Comparison of ENCODE assay signal across 1 cellular context in the genomic region with DNA sequence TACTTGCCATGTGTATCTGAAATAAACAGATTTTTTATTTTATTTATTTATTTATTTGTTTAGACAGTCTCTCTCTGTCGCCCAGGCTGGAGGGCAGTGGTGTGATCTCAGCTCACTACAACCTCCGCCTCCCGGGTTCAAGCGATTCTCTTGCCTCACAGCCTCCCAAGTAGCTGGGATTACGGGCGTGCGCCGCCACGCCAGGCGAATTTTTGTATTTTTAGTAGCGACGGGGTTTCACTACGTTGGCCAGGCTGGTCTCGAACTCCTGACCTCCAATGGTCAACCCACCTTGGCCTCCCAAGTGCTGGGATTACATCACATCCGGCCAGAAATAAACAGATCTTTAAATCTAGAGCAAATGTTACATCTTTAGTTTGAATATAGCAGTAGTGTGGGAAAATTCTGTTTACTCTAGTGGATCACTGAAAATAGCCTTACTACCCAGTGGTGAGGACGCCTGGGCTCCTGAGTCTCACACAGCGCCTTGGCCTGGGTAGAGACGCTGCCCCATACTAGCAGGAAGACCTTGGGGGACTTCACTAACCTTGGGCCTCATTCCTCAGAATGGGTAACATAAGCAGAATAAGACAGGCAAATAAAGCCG.
TF ChIP-seq lines count a peak whose summit lies in the region.

No MANE protein-coding gene starts in this region.

TF ChIP-seq in HepG2, 621 proteins besides CTCF, POLR2A, EP300 and RAD21 (continued from another document and continues in another):
- TF ChIP-seq, protein P1, sequence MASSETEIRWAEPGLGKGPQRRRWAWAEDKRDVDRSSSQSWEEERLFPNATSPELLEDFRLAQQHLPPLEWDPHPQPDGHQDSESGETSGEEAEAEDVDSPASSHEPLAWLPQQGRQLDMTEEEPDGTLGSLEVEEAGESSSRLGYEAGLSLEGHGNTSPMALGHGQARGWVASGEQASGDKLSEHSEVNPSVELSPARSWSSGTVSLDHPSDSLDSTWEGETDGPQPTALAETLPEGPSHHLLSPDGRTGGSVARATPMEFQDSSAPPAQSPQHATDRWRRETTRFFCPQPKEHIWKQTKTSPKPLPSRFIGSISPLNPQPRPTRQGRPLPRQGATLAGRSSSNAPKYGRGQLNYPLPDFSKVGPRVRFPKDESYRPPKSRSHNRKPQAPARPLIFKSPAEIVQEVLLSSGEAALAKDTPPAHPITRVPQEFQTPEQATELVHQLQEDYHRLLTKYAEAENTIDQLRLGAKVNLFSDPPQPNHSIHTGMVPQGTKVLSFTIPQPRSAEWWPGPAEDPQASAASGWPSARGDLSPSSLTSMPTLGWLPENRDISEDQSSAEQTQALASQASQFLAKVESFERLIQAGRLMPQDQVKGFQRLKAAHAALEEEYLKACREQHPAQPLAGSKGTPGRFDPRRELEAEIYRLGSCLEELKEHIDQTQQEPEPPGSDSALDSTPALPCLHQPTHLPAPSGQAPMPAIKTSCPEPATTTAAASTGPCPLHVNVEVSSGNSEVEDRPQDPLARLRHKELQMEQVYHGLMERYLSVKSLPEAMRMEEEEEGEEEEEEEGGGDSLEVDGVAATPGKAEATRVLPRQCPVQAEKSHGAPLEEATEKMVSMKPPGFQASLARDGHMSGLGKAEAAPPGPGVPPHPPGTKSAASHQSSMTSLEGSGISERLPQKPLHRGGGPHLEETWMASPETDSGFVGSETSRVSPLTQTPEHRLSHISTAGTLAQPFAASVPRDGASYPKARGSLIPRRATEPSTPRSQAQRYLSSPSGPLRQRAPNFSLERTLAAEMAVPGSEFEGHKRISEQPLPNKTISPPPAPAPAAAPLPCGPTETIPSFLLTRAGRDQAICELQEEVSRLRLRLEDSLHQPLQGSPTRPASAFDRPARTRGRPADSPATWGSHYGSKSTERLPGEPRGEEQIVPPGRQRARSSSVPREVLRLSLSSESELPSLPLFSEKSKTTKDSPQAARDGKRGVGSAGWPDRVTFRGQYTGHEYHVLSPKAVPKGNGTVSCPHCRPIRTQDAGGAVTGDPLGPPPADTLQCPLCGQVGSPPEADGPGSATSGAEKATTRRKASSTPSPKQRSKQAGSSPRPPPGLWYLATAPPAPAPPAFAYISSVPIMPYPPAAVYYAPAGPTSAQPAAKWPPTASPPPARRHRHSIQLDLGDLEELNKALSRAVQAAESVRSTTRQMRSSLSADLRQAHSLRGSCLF (CRISPR knock-in tag; IDR thresholded peaks at IDR 0.05; ENCODE audit: borderline replicate concordance): no peak
- no peak for TF ChIP-seq ATF1 (CRISPR knock-in tag; IDR thresholded peaks at IDR 0.05)
- no peak for TF ChIP-seq ZNF432 (CRISPR knock-in tag; IDR thresholded peaks at IDR 0.05; ENCODE audit: borderline replicate concordance)
- TF ChIP-seq PAWR (CRISPR knock-in tag; IDR thresholded peaks at IDR 0.05; ENCODE audit: borderline replicate concordance): no peak
- peak; percentile 28; the same call in 1 of the 2 replicates for TF ChIP-seq CREM (IDR thresholded peaks at IDR 0.05)
- TF ChIP-seq CREM (CRISPR knock-in tag; IDR thresholded peaks at IDR 0.05): no peak
- no peak for TF ChIP-seq RFXANK (CRISPR knock-in tag; IDR thresholded peaks at IDR 0.05)
- TF ChIP-seq ZNF567 (CRISPR knock-in tag; IDR thresholded peaks at IDR 0.05; ENCODE audit: borderline replicate concordance): no peak
- TF ChIP-seq, protein P2, sequence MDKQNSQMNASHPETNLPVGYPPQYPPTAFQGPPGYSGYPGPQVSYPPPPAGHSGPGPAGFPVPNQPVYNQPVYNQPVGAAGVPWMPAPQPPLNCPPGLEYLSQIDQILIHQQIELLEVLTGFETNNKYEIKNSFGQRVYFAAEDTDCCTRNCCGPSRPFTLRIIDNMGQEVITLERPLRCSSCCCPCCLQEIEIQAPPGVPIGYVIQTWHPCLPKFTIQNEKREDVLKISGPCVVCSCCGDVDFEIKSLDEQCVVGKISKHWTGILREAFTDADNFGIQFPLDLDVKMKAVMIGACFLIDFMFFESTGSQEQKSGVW (CRISPR knock-in tag; IDR thresholded peaks at IDR 0.05; ENCODE audit: borderline replicate concordance): no peak
- TF ChIP-seq MYC (CRISPR knock-in tag; IDR thresholded peaks at IDR 0.05; ENCODE audit: borderline replicate concordance): no peak
- TF ChIP-seq ZNF878 (CRISPR knock-in tag; IDR thresholded peaks at IDR 0.05): no peak
- TF ChIP-seq TEAD2 (CRISPR knock-in tag; IDR thresholded peaks at IDR 0.05): no peak
- peak; percentile 48; the same call in 1 of the 2 replicates for TF ChIP-seq ZNF644 (CRISPR knock-in tag; IDR thresholded peaks at IDR 0.05; ENCODE audit: low read depth)
- peak; percentile 86 for TF ChIP-seq ZNF460 (CRISPR knock-in tag; IDR thresholded peaks at IDR 0.05; ENCODE audit: borderline replicate concordance)
- no peak for TF ChIP-seq MYPOP (CRISPR knock-in tag; IDR thresholded peaks at IDR 0.05)
- peak; percentile 55; the same call in 1 of the 2 replicates for TF ChIP-seq CHD4 (IDR thresholded peaks at IDR 0.05; ENCODE audit: borderline replicate concordance, low read length)
- TF ChIP-seq ZUFSP (CRISPR knock-in tag; IDR thresholded peaks at IDR 0.05; ENCODE audit: borderline replicate concordance): no peak
- TF ChIP-seq RFX5 (IDR thresholded peaks at IDR 0.05; ENCODE audit: low read depth, low read length): no peak
- TF ChIP-seq SNAPC2 (CRISPR knock-in tag; IDR thresholded peaks at IDR 0.05): no peak
- TF ChIP-seq TGIF2 (CRISPR knock-in tag; IDR thresholded peaks at IDR 0.05): no peak
- TF ChIP-seq SP140L (CRISPR knock-in tag; IDR thresholded peaks at IDR 0.05; ENCODE audit: borderline replicate concordance): no peak
- TF ChIP-seq GABPB1 (CRISPR knock-in tag; IDR thresholded peaks at IDR 0.05): peak; percentile 28; the same call in 1 of the 2 replicates
- TF ChIP-seq CEBPG (CRISPR knock-in tag; IDR thresholded peaks at IDR 0.05): peak; percentile 70
- no peak for TF ChIP-seq ZSCAN30 (CRISPR knock-in tag; IDR thresholded peaks at IDR 0.05)
- no peak for TF ChIP-seq DRAP1 (CRISPR knock-in tag; IDR thresholded peaks at IDR 0.05)
- TF ChIP-seq ZBTB7A (CRISPR knock-in tag; IDR thresholded peaks at IDR 0.05): no peak
- TF ChIP-seq, protein P3, sequence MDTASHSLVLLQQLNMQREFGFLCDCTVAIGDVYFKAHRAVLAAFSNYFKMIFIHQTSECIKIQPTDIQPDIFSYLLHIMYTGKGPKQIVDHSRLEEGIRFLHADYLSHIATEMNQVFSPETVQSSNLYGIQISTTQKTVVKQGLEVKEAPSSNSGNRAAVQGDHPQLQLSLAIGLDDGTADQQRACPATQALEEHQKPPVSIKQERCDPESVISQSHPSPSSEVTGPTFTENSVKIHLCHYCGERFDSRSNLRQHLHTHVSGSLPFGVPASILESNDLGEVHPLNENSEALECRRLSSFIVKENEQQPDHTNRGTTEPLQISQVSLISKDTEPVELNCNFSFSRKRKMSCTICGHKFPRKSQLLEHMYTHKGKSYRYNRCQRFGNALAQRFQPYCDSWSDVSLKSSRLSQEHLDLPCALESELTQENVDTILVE (CRISPR knock-in tag; IDR thresholded peaks at IDR 0.05): no peak
- TF ChIP-seq U2AF1 (optimal IDR thresholded peaks at IDR 0.05; ENCODE audit: low read depth, low read length): no peak
- no peak for TF ChIP-seq ZNF773 (CRISPR knock-in tag; IDR thresholded peaks at IDR 0.05; ENCODE audit: borderline replicate concordance)
- TF ChIP-seq BCLAF1 (IDR thresholded peaks at IDR 0.05): no peak
- TF ChIP-seq ATF7 (IDR thresholded peaks at IDR 0.05): no peak
- 0 out of 2 replicates have a peak, but pooled peaks have one; percentile 32 for TF ChIP-seq ATF7 (CRISPR knock-in tag; IDR thresholded peaks at IDR 0.05)
- no peak for TF ChIP-seq DDIT3 (CRISPR knock-in tag; IDR thresholded peaks at IDR 0.05)
- TF ChIP-seq HOXA3 (CRISPR knock-in tag; IDR thresholded peaks at IDR 0.05): peak; percentile 22; the same call in 1 of the 2 replicates
- no peak for TF ChIP-seq NFYB (CRISPR knock-in tag; IDR thresholded peaks at IDR 0.05)
- TF ChIP-seq, protein P4, sequence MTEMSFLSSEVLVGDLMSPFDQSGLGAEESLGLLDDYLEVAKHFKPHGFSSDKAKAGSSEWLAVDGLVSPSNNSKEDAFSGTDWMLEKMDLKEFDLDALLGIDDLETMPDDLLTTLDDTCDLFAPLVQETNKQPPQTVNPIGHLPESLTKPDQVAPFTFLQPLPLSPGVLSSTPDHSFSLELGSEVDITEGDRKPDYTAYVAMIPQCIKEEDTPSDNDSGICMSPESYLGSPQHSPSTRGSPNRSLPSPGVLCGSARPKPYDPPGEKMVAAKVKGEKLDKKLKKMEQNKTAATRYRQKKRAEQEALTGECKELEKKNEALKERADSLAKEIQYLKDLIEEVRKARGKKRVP (CRISPR knock-in tag; IDR thresholded peaks at IDR 0.05): peak in 1 of 2 experiments; percentile 78; a peak in 2 of 4 replicates
- no peak for TF ChIP-seq ERF (CRISPR knock-in tag; IDR thresholded peaks at IDR 0.05)
- no peak for TF ChIP-seq ZNF570 (CRISPR knock-in tag; IDR thresholded peaks at IDR 0.05; ENCODE audit: borderline replicate concordance)
- no peak for TF ChIP-seq RFXAP (CRISPR knock-in tag; IDR thresholded peaks at IDR 0.05; ENCODE audit: borderline replicate concordance)
- TF ChIP-seq, protein P5, sequence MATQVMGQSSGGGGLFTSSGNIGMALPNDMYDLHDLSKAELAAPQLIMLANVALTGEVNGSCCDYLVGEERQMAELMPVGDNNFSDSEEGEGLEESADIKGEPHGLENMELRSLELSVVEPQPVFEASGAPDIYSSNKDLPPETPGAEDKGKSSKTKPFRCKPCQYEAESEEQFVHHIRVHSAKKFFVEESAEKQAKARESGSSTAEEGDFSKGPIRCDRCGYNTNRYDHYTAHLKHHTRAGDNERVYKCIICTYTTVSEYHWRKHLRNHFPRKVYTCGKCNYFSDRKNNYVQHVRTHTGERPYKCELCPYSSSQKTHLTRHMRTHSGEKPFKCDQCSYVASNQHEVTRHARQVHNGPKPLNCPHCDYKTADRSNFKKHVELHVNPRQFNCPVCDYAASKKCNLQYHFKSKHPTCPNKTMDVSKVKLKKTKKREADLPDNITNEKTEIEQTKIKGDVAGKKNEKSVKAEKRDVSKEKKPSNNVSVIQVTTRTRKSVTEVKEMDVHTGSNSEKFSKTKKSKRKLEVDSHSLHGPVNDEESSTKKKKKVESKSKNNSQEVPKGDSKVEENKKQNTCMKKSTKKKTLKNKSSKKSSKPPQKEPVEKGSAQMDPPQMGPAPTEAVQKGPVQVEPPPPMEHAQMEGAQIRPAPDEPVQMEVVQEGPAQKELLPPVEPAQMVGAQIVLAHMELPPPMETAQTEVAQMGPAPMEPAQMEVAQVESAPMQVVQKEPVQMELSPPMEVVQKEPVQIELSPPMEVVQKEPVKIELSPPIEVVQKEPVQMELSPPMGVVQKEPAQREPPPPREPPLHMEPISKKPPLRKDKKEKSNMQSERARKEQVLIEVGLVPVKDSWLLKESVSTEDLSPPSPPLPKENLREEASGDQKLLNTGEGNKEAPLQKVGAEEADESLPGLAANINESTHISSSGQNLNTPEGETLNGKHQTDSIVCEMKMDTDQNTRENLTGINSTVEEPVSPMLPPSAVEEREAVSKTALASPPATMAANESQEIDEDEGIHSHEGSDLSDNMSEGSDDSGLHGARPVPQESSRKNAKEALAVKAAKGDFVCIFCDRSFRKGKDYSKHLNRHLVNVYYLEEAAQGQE (IDR thresholded peaks at IDR 0.05; ENCODE audit: borderline replicate concordance in 1 of 2, low read depth in 1 of 2, low read length in 2 of 2): no peak
